Comparison of ENCODE assay signal across 8 cellular contexts in genomic region chr1:201506092-201506491, GRCh38. TPM values are rescaled to one million over a fixed set of nuclear protein-coding genes. Genes with fewer than 3 reads are reported as not detected.
DNase-seq lines count a peak whose midpoint lies in the region; ATAC-seq and TF ChIP-seq lines count a peak whose summit lies in the region.

No MANE protein-coding gene starts in this region.

- H3K9me3 ChIP-seq in SJSA1 (replicated peaks) (no peaks in the 10 kb centered on the region), gastrocnemius medialis (no peaks in the 10 kb centered on the region)

- DNase-seq in SJSA1 (ENCODE audit: low read depth in 1 of 2, low spot score in 2 of 2) (no peak), fibroblast of mammary gland (ENCODE audit: low read depth) (no peak), gastrocnemius medialis (no peak), HT-29 (ENCODE audit: low spot score) (no peak), T-helper 9 cell (no peak)

- H3K27ac ChIP-seq in SJSA1: peak overlapping the region; percentile 77
- H3K27ac ChIP-seq in gastrocnemius medialis: peak overlapping the region; percentile 77 to 81 (median 79)

- H3K4me3 ChIP-seq in GM12875 (ENCODE audit: low read depth, low read length) (peak overlapping the region; percentile 67), SJSA1 (peak overlapping the region; percentile 83), fibroblast of mammary gland (ENCODE audit: control insufficient read depth, low read depth, low read length) (peak overlapping the region; percentile 62), gastrocnemius medialis (peak overlapping the region; percentile 56 to 64 (median 62))

- H3K4me1 ChIP-seq in SJSA1 (replicated peaks) (peaks cover 75% of the 10 kb centered on the region), gastrocnemius medialis (peaks cover 12 to 23% of the 10 kb centered on the region in 2 donors)

- intact Hi-C loops in gastrocnemius medialis (cut with DNase I; ENCODE audit: low total_unique reads): no loop called here

- H3K27me3 ChIP-seq in SJSA1 (replicated peaks) (no peaks in the 10 kb centered on the region), gastrocnemius medialis (no peaks in the 10 kb centered on the region)

- no peak for TF ChIP-seq POLR2A in gastrocnemius medialis (IDR thresholded peaks at IDR 0.05)

- no peak for TF ChIP-seq CTCF in GM12875 (IDR thresholded peaks at IDR 0.05; ENCODE audit: borderline replicate concordance, insufficient read depth, low read depth, low read length)
- TF ChIP-seq CTCF in fibroblast of mammary gland (conservative IDR thresholded peaks at IDR 0.05; ENCODE audit: control insufficient read depth, insufficient read depth, low read depth, low read length): no peak
- TF ChIP-seq CTCF in gastrocnemius medialis (IDR thresholded peaks at IDR 0.05 in 4 of 5, conservative IDR thresholded peaks at IDR 0.05 in 1 of 5): no peak

- in situ Hi-C loops in gastrocnemius medialis (cut with MboI; ENCODE audit: low sequenced_read_pairs in 4 of 4): no loop called here

- H3K36me3 ChIP-seq in SJSA1 (peaks cover 43% of the 10 kb centered on the region), gastrocnemius medialis (no peaks in the 10 kb centered on the region)

- ATAC-seq in gastrocnemius medialis (no peak), HG02571 (IDR thresholded peaks at IDR 0.05; ENCODE audit: unreplicated experiment) (no peak), HG03097 (IDR thresholded peaks at IDR 0.05; ENCODE audit: low FRiP score, unreplicated experiment) (no peak)

RNA-seq across cellular contexts. Expression of gene CSRP1, which starts 0.8 kb away (rescaled TPM):
- 1,173 and 1,377 TPM in 2 replicates for total RNA-seq in SJSA1 (2014; rRNA removed; shearing (Covaris generic))
- 10 to 100 TPM; 22.7 to 91.1 (median 68.9) TPM for total RNA-seq in gastrocnemius medialis
- 183 and 213 TPM in 2 replicates for total RNA-seq in HT-29 (2014; rRNA removed; shearing (Covaris generic))

RNA-seq across cellular contexts. Expression of gene NAV1, which starts 32.8 kb away (rescaled TPM):
- 12.7 and 15.5 TPM in 2 replicates for total RNA-seq in SJSA1 (2014; rRNA removed; shearing (Covaris generic))
- 1 to 10 TPM; 4.2 to 9.1 (median 7.1) TPM for total RNA-seq in gastrocnemius medialis
- 0.51 and 0.99 TPM in 2 replicates for total RNA-seq in HT-29 (2014; rRNA removed; shearing (Covaris generic))

RNA-seq across cellular contexts. Expression of gene PHLDA3, which starts 37.1 kb away (rescaled TPM):
- 36.7 and 75.0 TPM in 2 replicates for total RNA-seq in SJSA1 (2014; rRNA removed; shearing (Covaris generic))
- 10 to 100 TPM in 3 of 4 donors, 1 to 10 TPM in 1; 7.4 to 91.8 (median 62.7) TPM for total RNA-seq in gastrocnemius medialis
- total RNA-seq in HT-29 (2014; rRNA removed; shearing (Covaris generic)): 39.4 and 49.4 TPM in 2 replicates
